Comparison of ENCODE assay signal across 1 cellular context in genomic region chr20:62487564-62488086, GRCh38.
TF ChIP-seq lines count a peak whose summit lies in the region.

No MANE protein-coding gene starts in this region.

TF ChIP-seq in HepG2, 621 proteins besides CTCF, POLR2A, EP300 and RAD21 (continued from another document and continues in another):
- TF ChIP-seq ZSCAN25 (CRISPR knock-in tag; IDR thresholded peaks at IDR 0.05) = peak; percentile 84
- TF ChIP-seq GATA4 (IDR thresholded peaks at IDR 0.05; ENCODE audit: borderline replicate concordance, low read depth) = 0 out of 2 replicates have a peak, but pooled peaks have one; percentile 35
- TF ChIP-seq TRIM22 (IDR thresholded peaks at IDR 0.05) = no peak
- no peak for TF ChIP-seq ZNF607 (CRISPR knock-in tag; IDR thresholded peaks at IDR 0.05; ENCODE audit: borderline replicate concordance)
- no peak for TF ChIP-seq KDM6A (CRISPR knock-in tag; IDR thresholded peaks at IDR 0.05; ENCODE audit: low read depth)
- TF ChIP-seq HIVEP1 (CRISPR knock-in tag; IDR thresholded peaks at IDR 0.05) = no peak
- TF ChIP-seq MIER2 (CRISPR knock-in tag; IDR thresholded peaks at IDR 0.05) = no peak
- TF ChIP-seq, protein P1, sequence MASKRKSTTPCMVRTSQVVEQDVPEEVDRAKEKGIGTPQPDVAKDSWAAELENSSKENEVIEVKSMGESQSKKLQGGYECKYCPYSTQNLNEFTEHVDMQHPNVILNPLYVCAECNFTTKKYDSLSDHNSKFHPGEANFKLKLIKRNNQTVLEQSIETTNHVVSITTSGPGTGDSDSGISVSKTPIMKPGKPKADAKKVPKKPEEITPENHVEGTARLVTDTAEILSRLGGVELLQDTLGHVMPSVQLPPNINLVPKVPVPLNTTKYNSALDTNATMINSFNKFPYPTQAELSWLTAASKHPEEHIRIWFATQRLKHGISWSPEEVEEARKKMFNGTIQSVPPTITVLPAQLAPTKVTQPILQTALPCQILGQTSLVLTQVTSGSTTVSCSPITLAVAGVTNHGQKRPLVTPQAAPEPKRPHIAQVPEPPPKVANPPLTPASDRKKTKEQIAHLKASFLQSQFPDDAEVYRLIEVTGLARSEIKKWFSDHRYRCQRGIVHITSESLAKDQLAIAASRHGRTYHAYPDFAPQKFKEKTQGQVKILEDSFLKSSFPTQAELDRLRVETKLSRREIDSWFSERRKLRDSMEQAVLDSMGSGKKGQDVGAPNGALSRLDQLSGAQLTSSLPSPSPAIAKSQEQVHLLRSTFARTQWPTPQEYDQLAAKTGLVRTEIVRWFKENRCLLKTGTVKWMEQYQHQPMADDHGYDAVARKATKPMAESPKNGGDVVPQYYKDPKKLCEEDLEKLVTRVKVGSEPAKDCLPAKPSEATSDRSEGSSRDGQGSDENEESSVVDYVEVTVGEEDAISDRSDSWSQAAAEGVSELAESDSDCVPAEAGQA (IDR thresholded peaks at IDR 0.05; ENCODE audit: low read depth) = no peak
- TF ChIP-seq, protein P1 (CRISPR knock-in tag; IDR thresholded peaks at IDR 0.05; ENCODE audit: borderline replicate concordance) = no peak
- no peak for TF ChIP-seq ZNF101 (CRISPR knock-in tag; IDR thresholded peaks at IDR 0.05; ENCODE audit: borderline replicate concordance, low read depth)
- TF ChIP-seq CCAR2 (optimal IDR thresholded peaks at IDR 0.05; ENCODE audit: low read depth, low read length) = no peak
- TF ChIP-seq GATAD2A (CRISPR knock-in tag; IDR thresholded peaks at IDR 0.05) = peak; percentile 67
- TF ChIP-seq HOXA9 (CRISPR knock-in tag; IDR thresholded peaks at IDR 0.05; ENCODE audit: borderline replicate concordance) = no peak
- no peak for TF ChIP-seq ZFY (CRISPR knock-in tag; IDR thresholded peaks at IDR 0.05)
- TF ChIP-seq JARID2 (CRISPR knock-in tag; IDR thresholded peaks at IDR 0.05; ENCODE audit: insufficient replicate concordance) = no peak
- TF ChIP-seq ISX (CRISPR knock-in tag; conservative IDR thresholded peaks at IDR 0.05) = no peak
- TF ChIP-seq GLI4 (CRISPR knock-in tag; IDR thresholded peaks at IDR 0.05; ENCODE audit: borderline replicate concordance) = no peak
- TF ChIP-seq MAFK (conservative IDR thresholded peaks at IDR 0.05 in 1 of 2, IDR thresholded peaks at IDR 0.05 in 1 of 2; ENCODE audit: low read length in 2 of 2) = no peak
- TF ChIP-seq, protein P2, sequence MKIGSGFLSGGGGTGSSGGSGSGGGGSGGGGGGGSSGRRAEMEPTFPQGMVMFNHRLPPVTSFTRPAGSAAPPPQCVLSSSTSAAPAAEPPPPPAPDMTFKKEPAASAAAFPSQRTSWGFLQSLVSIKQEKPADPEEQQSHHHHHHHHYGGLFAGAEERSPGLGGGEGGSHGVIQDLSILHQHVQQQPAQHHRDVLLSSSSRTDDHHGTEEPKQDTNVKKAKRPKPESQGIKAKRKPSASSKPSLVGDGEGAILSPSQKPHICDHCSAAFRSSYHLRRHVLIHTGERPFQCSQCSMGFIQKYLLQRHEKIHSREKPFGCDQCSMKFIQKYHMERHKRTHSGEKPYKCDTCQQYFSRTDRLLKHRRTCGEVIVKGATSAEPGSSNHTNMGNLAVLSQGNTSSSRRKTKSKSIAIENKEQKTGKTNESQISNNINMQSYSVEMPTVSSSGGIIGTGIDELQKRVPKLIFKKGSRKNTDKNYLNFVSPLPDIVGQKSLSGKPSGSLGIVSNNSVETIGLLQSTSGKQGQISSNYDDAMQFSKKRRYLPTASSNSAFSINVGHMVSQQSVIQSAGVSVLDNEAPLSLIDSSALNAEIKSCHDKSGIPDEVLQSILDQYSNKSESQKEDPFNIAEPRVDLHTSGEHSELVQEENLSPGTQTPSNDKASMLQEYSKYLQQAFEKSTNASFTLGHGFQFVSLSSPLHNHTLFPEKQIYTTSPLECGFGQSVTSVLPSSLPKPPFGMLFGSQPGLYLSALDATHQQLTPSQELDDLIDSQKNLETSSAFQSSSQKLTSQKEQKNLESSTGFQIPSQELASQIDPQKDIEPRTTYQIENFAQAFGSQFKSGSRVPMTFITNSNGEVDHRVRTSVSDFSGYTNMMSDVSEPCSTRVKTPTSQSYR (CRISPR knock-in tag; IDR thresholded peaks at IDR 0.05; ENCODE audit: borderline replicate concordance) = peak; percentile 46; the same call in 1 of the 2 replicates
- no peak for TF ChIP-seq ZNF550 (CRISPR knock-in tag; IDR thresholded peaks at IDR 0.05; ENCODE audit: borderline replicate concordance)
- TF ChIP-seq TSC22D2 (CRISPR knock-in tag; IDR thresholded peaks at IDR 0.05; ENCODE audit: borderline replicate concordance) = no peak
- TF ChIP-seq, protein P3, sequence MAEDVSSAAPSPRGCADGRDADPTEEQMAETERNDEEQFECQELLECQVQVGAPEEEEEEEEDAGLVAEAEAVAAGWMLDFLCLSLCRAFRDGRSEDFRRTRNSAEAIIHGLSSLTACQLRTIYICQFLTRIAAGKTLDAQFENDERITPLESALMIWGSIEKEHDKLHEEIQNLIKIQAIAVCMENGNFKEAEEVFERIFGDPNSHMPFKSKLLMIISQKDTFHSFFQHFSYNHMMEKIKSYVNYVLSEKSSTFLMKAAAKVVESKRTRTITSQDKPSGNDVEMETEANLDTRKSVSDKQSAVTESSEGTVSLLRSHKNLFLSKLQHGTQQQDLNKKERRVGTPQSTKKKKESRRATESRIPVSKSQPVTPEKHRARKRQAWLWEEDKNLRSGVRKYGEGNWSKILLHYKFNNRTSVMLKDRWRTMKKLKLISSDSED (CRISPR knock-in tag; IDR thresholded peaks at IDR 0.05) = no peak
- TF ChIP-seq SKIL (CRISPR knock-in tag; IDR thresholded peaks at IDR 0.05; ENCODE audit: borderline replicate concordance) = peak; percentile 50; the same call in 1 of the 2 replicates
- TF ChIP-seq NR1H2 (CRISPR knock-in tag; IDR thresholded peaks at IDR 0.05; ENCODE audit: borderline replicate concordance, low read depth) = no peak
- no peak for TF ChIP-seq ZBTB33 (CRISPR knock-in tag; IDR thresholded peaks at IDR 0.05)
- no peak for TF ChIP-seq POLR2G (IDR thresholded peaks at IDR 0.05; ENCODE audit: low read depth, low read length)
- TF ChIP-seq, protein P4, sequence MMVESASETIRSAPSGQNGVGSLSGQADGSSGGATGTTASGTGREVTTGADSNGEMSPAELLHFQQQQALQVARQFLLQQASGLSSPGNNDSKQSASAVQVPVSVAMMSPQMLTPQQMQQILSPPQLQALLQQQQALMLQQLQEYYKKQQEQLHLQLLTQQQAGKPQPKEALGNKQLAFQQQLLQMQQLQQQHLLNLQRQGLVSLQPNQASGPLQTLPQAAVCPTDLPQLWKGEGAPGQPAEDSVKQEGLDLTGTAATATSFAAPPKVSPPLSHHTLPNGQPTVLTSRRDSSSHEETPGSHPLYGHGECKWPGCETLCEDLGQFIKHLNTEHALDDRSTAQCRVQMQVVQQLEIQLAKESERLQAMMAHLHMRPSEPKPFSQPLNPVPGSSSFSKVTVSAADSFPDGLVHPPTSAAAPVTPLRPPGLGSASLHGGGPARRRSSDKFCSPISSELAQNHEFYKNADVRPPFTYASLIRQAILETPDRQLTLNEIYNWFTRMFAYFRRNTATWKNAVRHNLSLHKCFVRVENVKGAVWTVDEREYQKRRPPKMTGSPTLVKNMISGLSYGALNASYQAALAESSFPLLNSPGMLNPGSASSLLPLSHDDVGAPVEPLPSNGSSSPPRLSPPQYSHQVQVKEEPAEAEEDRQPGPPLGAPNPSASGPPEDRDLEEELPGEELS (CRISPR knock-in tag; IDR thresholded peaks at IDR 0.05) = peak; percentile 68
- no peak for TF ChIP-seq ASH2L (IDR thresholded peaks at IDR 0.05; ENCODE audit: insufficient read length, low read depth, low read length)
- TF ChIP-seq SRSF1 (optimal IDR thresholded peaks at IDR 0.05; ENCODE audit: low read depth, low read length) = peak; percentile 61
- TF ChIP-seq THRA (CRISPR knock-in tag; IDR thresholded peaks at IDR 0.05; ENCODE audit: borderline replicate concordance) = peak; percentile 68; the same call in 1 of the 2 replicates
- TF ChIP-seq ETV5 (CRISPR knock-in tag; IDR thresholded peaks at IDR 0.05; ENCODE audit: borderline replicate concordance) = no peak
- TF ChIP-seq BRD4 (CRISPR knock-in tag; IDR thresholded peaks at IDR 0.05) = peak; percentile 66; the same call in 1 of the 2 replicates
- TF ChIP-seq, protein P5, sequence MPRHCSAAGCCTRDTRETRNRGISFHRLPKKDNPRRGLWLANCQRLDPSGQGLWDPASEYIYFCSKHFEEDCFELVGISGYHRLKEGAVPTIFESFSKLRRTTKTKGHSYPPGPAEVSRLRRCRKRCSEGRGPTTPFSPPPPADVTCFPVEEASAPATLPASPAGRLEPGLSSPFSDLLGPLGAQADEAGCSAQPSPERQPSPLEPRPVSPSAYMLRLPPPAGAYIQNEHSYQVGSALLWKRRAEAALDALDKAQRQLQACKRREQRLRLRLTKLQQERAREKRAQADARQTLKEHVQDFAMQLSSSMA (CRISPR knock-in tag; IDR thresholded peaks at IDR 0.05) = no peak
- no peak for TF ChIP-seq SOX6 (IDR thresholded peaks at IDR 0.05)
- TF ChIP-seq SOX6 (CRISPR knock-in tag; IDR thresholded peaks at IDR 0.05) = peak; percentile 83
- TF ChIP-seq DR1 (CRISPR knock-in tag; IDR thresholded peaks at IDR 0.05) = no peak
- TF ChIP-seq ZNF615 (CRISPR knock-in tag; IDR thresholded peaks at IDR 0.05; ENCODE audit: borderline replicate concordance) = no peak
- TF ChIP-seq KAT8 (CRISPR knock-in tag; IDR thresholded peaks at IDR 0.05) = no peak
- TF ChIP-seq RELA (CRISPR knock-in tag; IDR thresholded peaks at IDR 0.05) = 0 out of 2 replicates have a peak, but pooled peaks have one; percentile 24
- no peak for TF ChIP-seq HES4 (CRISPR knock-in tag; IDR thresholded peaks at IDR 0.05; ENCODE audit: borderline replicate concordance)
